ENCODE assay signal across 9 cellular contexts in the genomic region with DNA sequence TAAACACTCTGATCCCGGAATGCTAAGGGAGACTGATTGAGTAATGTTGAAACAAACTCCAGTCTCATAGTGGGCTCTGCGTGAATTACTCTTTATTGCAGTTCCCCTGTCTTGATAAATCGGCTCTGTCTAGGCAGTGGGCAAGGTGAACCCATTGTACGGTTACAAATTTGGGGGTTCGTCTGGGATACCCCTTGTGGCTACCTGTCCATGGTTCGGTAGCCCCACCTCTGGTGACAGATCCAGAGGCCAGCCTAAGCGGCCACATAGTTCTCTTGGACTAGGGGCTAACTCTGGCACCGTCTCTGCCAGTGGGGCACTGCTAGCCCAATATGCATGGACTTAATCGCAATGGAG. TPM values are rescaled to one million over a fixed set of nuclear protein-coding genes. Genes with fewer than 3 reads are reported as not detected.
DNase-seq lines count a peak whose midpoint lies in the region; ATAC-seq, FAIRE-seq and TF ChIP-seq lines count a peak whose summit lies in the region.
"Had no signal": no experiment of that assay in that cellular context is flagged by ENCODE, and none has a peak within 500 bp of the region (broad histone marks: within the 10 kb centered on the region; RNA-seq: fewer than 3 reads in every experiment).

No MANE protein-coding gene starts in this region.

- WGBS in pancreas, 2 donors, result 88 to 89% methylated on average over 9 of the region's 9 CpGs

- no peaks in the 10 kb centered on the region for H3K27me3 ChIP-seq in CD4-positive, alpha-beta memory T cell (ENCODE audit: insufficient read depth, low read length)
- H3K27me3 ChIP-seq in MM.1S (replicated peaks; ENCODE audit: insufficient read depth, low read length) (no peaks in the 10 kb centered on the region), duodenal mucosa (ENCODE audit: control insufficient read depth in 1 of 2, insufficient read depth in 2 of 2, low read length in 2 of 2) (no peaks in the 10 kb centered on the region), neural progenitor cell (no peaks in the 10 kb centered on the region), pancreas (no peaks in the 10 kb centered on the region)

- peaks cover 4 to 15% of the 10 kb centered on the region in 2 donors for H3K36me3 Mint-ChIP-seq in CD4-positive, alpha-beta memory T cell
- H3K36me3 Mint-ChIP-seq in neural progenitor cell, result peaks cover 9% of the 10 kb centered on the region

- H2AFZ ChIP-seq in MM.1S (ENCODE audit: low read length), result no peak overlapping the region
- no peak overlapping the region for H2AFZ ChIP-seq in neural progenitor cell (replicated peaks)

- no peaks in the 10 kb centered on the region for H3K9me2 ChIP-seq in MM.1S (replicated peaks; ENCODE audit: insufficient read depth, low read length)

- CTCF ChIA-PET in CD4-positive, alpha-beta memory T cell (lab: Charles Lee; ENCODE audit: partially characterized antibody), result no interaction called here

- H3K9me3 ChIP-seq in CD4-positive, alpha-beta memory T cell (ENCODE audit: control insufficient read depth in 1 of 2, low read length in 2 of 2), result no peaks in the 10 kb centered on the region
- H3K9me3 ChIP-seq in MM.1S (replicated peaks; ENCODE audit: insufficient read depth, low read length) (no peaks in the 10 kb centered on the region), duodenal mucosa (ENCODE audit: control insufficient read depth in 1 of 2, low read length in 2 of 2) (no peaks in the 10 kb centered on the region), neural progenitor cell (ENCODE audit: low read depth) (no peaks in the 10 kb centered on the region), pancreas (no peaks in the 10 kb centered on the region)

- H3K27ac ChIP-seq in CD4-positive, alpha-beta memory T cell (ENCODE audit: low read depth, low read length), result no peak overlapping the region
- no peak overlapping the region for H3K27ac ChIP-seq in MM.1S (ENCODE audit: low read length)
- no peak overlapping the region for H3K27ac ChIP-seq in duodenal mucosa (ENCODE audit: low read depth, low read length)
- no peak overlapping the region for H3K27ac ChIP-seq in neural progenitor cell
- no peak overlapping the region for H3K27ac ChIP-seq in pancreas

- FAIRE-seq in pancreas (lab: Jason Lieb, UNC), result no peak
- FAIRE-seq: urothelium cell line had no signal

- H3K36me3 ChIP-seq in CD4-positive, alpha-beta memory T cell (ENCODE audit: insufficient read depth, low read length), result no peaks in the 10 kb centered on the region
- no peaks in the 10 kb centered on the region for H3K36me3 ChIP-seq in MM.1S (replicated peaks; ENCODE audit: insufficient read depth, low read length)
- no peaks in the 10 kb centered on the region for H3K36me3 ChIP-seq in duodenal mucosa (ENCODE audit: control insufficient read depth in 1 of 2, insufficient read depth in 2 of 2, low read length in 2 of 2)
- H3K36me3 ChIP-seq in neural progenitor cell, result no peaks in the 10 kb centered on the region
- H3K36me3 ChIP-seq in pancreas, result no peaks in the 10 kb centered on the region

- no peak for TF ChIP-seq CTCF in MM.1S (IDR thresholded peaks at IDR 0.05; ENCODE audit: low read length)
- no peak for TF ChIP-seq CTCF in neural progenitor cell (IDR thresholded peaks at IDR 0.05)
- TF ChIP-seq CTCF in pancreas (IDR thresholded peaks at IDR 0.05), result no peak

- intact Hi-C loops in CD4-positive, alpha-beta memory T cell (cut with micrococcal nuclease), result loop anchor here (2.0 to 5.0 kb wide), 3 partner anchors 33 to 128 kb away; partner anchors contain the start of genes NCAPH and SNRNP200
- intact Hi-C loops in pancreas (cut with DNase I), result loop anchor here in 2 of 3 donors (10.0 kb wide), 1 partner anchor 55 kb away; the partner anchor contains the start of genes CIAO1 (in 2 of the 2) and TMEM127 (in 2 of the 2)

- ATAC-seq in GM18502 (IDR thresholded peaks at IDR 0.05; ENCODE audit: poor library complexity, unreplicated experiment) (no peak), HG02840 (IDR thresholded peaks at IDR 0.05; ENCODE audit: low FRiP score, unreplicated experiment) (no peak), pancreas (no peak)

- H4K20me1 ChIP-seq in MM.1S (ENCODE audit: insufficient read depth, low read length) (peaks cover 29% of the 10 kb centered on the region), neural progenitor cell (ENCODE audit: low read depth) (peaks cover 31% of the 10 kb centered on the region)

- H3K9ac ChIP-seq in MM.1S (ENCODE audit: low read length), result no peak overlapping the region
- H3K9ac ChIP-seq in duodenal mucosa (ENCODE audit: low read depth in 1 of 2, low read length in 2 of 2), result peak overlapping the region in 1 of 2 donors; percentile 87
- no peak overlapping the region for H3K9ac ChIP-seq in neural progenitor cell

- POLR2A ChIA-PET in CD4-positive, alpha-beta memory T cell (lab: Charles Lee; ENCODE audit: partially characterized antibody), result interaction anchor here (1.2 to 2.9 kb wide), 8 partner anchors 14 to 127 kb away, joined by 3 to 37 read pairs (median 10); partner anchors contain the start of genes DUSP2 and NCAPH

- H3K27ac Mint-ChIP-seq in CD4-positive, alpha-beta memory T cell, result peak overlapping the region in 3 of 7 donors; percentile 71 to 92 (median 76)
- peak overlapping the region; percentile 25 for H3K27ac Mint-ChIP-seq in neural progenitor cell

- no peaks in the 10 kb centered on the region for H3K27me3 Mint-ChIP-seq in CD4-positive, alpha-beta memory T cell
- peaks cover 3% of the 10 kb centered on the region for H3K27me3 Mint-ChIP-seq in neural progenitor cell (ENCODE audit: insufficient read depth, low read depth)

- peaks cover 23 to 44% (median 39%) of the 10 kb centered on the region in 4 donors for H3K4me1 Mint-ChIP-seq in CD4-positive, alpha-beta memory T cell
- H3K4me1 Mint-ChIP-seq in neural progenitor cell, result peaks cover 40% of the 10 kb centered on the region

- peaks cover 20% of the 10 kb centered on the region for H3F3A ChIP-seq in MM.1S (ENCODE audit: insufficient read depth, low read length)
- peaks cover 4% of the 10 kb centered on the region for H3F3A ChIP-seq in neural progenitor cell (ENCODE audit: low read depth)

- peak overlapping the region; percentile 70; the same call in 1 of the 2 replicates for H3K4me2 ChIP-seq in MM.1S (ENCODE audit: low read depth, low read length)
- H3K4me2 ChIP-seq in neural progenitor cell, result peak overlapping the region; percentile 98

- no peaks in the 10 kb centered on the region for H3K9me3 Mint-ChIP-seq in CD4-positive, alpha-beta memory T cell
- H3K9me3 Mint-ChIP-seq in neural progenitor cell, result no peaks in the 10 kb centered on the region

- peaks cover 39% of the 10 kb centered on the region for H3K4me1 ChIP-seq in CD4-positive, alpha-beta memory T cell (ENCODE audit: insufficient read depth, low read length)
- H3K4me1 ChIP-seq in MM.1S (ENCODE audit: low read length), result peaks cover 23% of the 10 kb centered on the region
- H3K4me1 ChIP-seq in duodenal mucosa (ENCODE audit: control insufficient read depth in 1 of 2, insufficient read depth in 2 of 2, low read length in 2 of 2), result peaks cover 36 to 43% of the 10 kb centered on the region in 2 donors
- H3K4me1 ChIP-seq in neural progenitor cell, result peaks cover 16% of the 10 kb centered on the region
- peaks cover 15 to 29% (median 24%) of the 10 kb centered on the region in 3 donors for H3K4me1 ChIP-seq in pancreas

- H3K4me3 ChIP-seq in CD4-positive, alpha-beta memory T cell (ENCODE audit: low read length in 2 of 2), result no peak overlapping the region
- peak overlapping the region; percentile 88 for H3K4me3 ChIP-seq in MM.1S (ENCODE audit: low read length)
- H3K4me3 ChIP-seq in duodenal mucosa (ENCODE audit: low read depth in 1 of 2, low read length in 2 of 2), result peak overlapping the region; percentile 60 to 85
- H3K4me3 ChIP-seq in neural progenitor cell, result peak overlapping the region; percentile 90
- H3K4me3 ChIP-seq in pancreas, result peak overlapping the region in 2 of 4 donors; percentile 89 to 98

- peak overlapping the region; percentile 65 to 97 (median 91) for H3K4me3 Mint-ChIP-seq in CD4-positive, alpha-beta memory T cell
- H3K4me3 Mint-ChIP-seq in neural progenitor cell, result peak overlapping the region; percentile 90

- H3K79me2 ChIP-seq in MM.1S (ENCODE audit: low read length) (peaks cover 53% of the 10 kb centered on the region), neural progenitor cell (ENCODE audit: low read depth) (peaks cover 46% of the 10 kb centered on the region)

- no peak for DNase-seq in CD4-positive, alpha-beta memory T cell
- DNase-seq in MM.1S (no peak), neural progenitor cell (ENCODE audit: low spot score) (no peak), pancreas (no peak)
- DNase-seq in stimulated activated CD4-positive, alpha-beta T cell treated with anti-CD3 and anti-CD28 coated beads, Interleukin-2, amount 100 ng/mL, for 48 hours, result no peak

RNA-seq across cellular contexts. Expression of gene STARD7, which starts 1.1 kb away (rescaled TPM):
- total RNA-seq in CD4-positive, alpha-beta memory T cell, result 10 to 100 TPM; 84.9 to 92.9 TPM
- 100 to 1,000 TPM; 109 to 196 TPM for polyA plus RNA-seq in CD4-positive, alpha-beta memory T cell
- total RNA-seq in neural progenitor cell (ENCODE audit: low replicate concordance), result 162 and 179 TPM in 2 replicates
- 10 to 100 TPM; 37.1 to 65.1 (median 58.5) TPM for total RNA-seq in pancreas
- 10 to 100 TPM; 21.7 to 29.5 TPM for polyA plus RNA-seq in pancreas

RNA-seq across cellular contexts. Expression of gene TMEM127, which starts 56.1 kb away (rescaled TPM):
- total RNA-seq in CD4-positive, alpha-beta memory T cell, result 10 to 100 TPM; 45.1 to 45.6 TPM
- polyA plus RNA-seq in CD4-positive, alpha-beta memory T cell, result 10 to 100 TPM; 27.3 to 46.0 TPM
- 9.1 and 16.1 TPM in 2 replicates for total RNA-seq in neural progenitor cell (ENCODE audit: low replicate concordance)
- total RNA-seq in pancreas, result 10 to 100 TPM; 20.1 to 38.4 (median 24.9) TPM
- polyA plus RNA-seq in pancreas, result 10 to 100 TPM in 1 of 2 donors, 1 to 10 TPM in 1; 8.2 to 12.6 TPM

RNA-seq across cellular contexts. Expression of gene CIAO1, which starts 56.3 kb away (rescaled TPM):
- 10 to 100 TPM; 78.3 to 87.3 TPM for total RNA-seq in CD4-positive, alpha-beta memory T cell
- polyA plus RNA-seq in CD4-positive, alpha-beta memory T cell, result 100 to 1,000 TPM in 1 of 2 donors, 10 to 100 TPM in 1; 94.3 to 111 TPM
- 55.9 and 106 TPM in 2 replicates for total RNA-seq in neural progenitor cell (ENCODE audit: low replicate concordance)
- total RNA-seq in pancreas, result 10 to 100 TPM; 25.2 to 34.4 (median 29.3) TPM
- polyA plus RNA-seq in pancreas, result 10 to 100 TPM; 25.0 to 40.0 TPM

Comparison
In these comparisons a context has a peak if more than half of its experiments do, and no peak if none do; other contexts are left out.
1. H3K4me3 ChIP-seq: peak in MM.1S (single experiment), duodenal mucosa (2 of 2) and neural progenitor cell (single experiment); none in CD4-positive, alpha-beta memory T cell (0 of 2).